ENCODE assay signal across 8 cellular contexts in the genomic region with DNA sequence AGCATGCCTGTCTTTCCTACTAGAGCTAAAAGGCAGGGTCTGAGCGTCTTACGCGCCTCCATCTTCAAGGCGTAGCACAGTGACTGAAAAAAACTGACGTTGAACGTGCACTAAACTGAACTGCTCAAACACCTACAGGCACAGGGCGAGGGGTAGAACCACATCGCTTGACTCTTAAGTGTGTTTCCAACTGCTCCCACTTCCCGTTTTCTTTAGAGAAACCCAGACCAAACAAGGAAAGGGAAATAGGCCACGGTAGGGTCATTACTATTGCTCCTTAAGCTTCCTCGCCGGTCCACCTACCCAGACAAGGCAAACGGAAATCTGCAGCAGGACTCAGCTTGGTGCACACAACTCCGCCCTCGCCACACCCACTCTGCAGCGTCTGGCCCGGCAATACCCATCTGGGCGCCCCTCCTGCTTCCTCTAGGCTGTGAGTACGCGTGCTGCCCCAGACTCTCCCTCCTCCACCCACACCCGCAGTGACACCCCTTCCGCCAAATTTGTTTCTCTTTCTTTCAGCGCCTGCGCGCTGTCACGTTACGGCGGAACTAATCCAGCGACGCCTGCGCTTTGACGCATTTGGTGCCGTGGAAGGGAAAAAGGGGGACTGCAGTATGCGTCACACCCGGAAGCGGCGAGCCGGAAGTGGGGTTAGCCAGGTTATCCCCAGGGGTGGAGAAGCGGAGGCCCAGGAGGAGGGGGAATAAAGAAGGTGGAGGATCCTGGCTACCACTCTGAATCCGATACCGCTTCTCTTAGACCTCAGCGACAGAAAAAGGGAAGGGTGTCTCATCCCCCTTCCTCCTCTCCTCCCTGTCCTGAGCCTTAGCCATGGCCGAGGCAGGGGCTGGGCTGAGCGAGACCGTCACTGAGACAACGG. TPM values are rescaled to one million over a fixed set of nuclear protein-coding genes. Genes with fewer than 3 reads are reported as not detected.
DNase-seq lines count a peak whose midpoint lies in the region; ATAC-seq lines count a peak whose summit lies in the region.

A gene with protein sequence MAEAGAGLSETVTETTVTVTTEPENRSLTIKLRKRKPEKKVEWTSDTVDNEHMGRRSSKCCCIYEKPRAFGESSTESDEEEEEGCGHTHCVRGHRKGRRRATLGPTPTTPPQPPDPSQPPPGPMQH (plus strand): TSS at position 622 of the 883 bp plus-strand sequence. CDS start 213 bp downstream, at position 835.

- peaks cover 44 to 58% (median 48%) of the 10 kb centered on the region in 10 experiments for H3K4me1 ChIP-seq in BLaER1 treated with 17β-estradiol and CSF1 and Interleukin-3, amounts not matched to agents 10 nM and 100 nM

- peak within 1 kb of the TSS; percentile 79 to 92 (median 85) for H3K27ac ChIP-seq in BLaER1 treated with 17β-estradiol and CSF1 and Interleukin-3, amounts not matched to agents 10 nM and 100 nM

- peaks cover 2 to 11% (median 7%) of the 10 kb centered on the region in 11 experiments; a peak in 20 of 22 replicates for H3K27me3 ChIP-seq in BLaER1 treated with 17β-estradiol and CSF1 and Interleukin-3, amounts not matched to agents 10 nM and 100 nM

- H3K9ac ChIP-seq in BLaER1 treated with 17β-estradiol and CSF1 and Interleukin-3, amounts not matched to agents 10 nM and 100 nM, result peak within 1 kb of the TSS; percentile 76 to 88 (median 84)

- H3K4me2 ChIP-seq in BLaER1 treated with 17β-estradiol and CSF1 and Interleukin-3, amounts not matched to agents 10 nM and 100 nM, result peak within 1 kb of the TSS; percentile 77 to 98 (median 94)

- H3K4me3 ChIP-seq in BLaER1 treated with 17β-estradiol and CSF1 and Interleukin-3, amounts not matched to agents 10 nM and 100 nM, result peak within 1 kb of the TSS; percentile 66 to 82 (median 77)

- peaks cover 29 to 65% (median 50%) of the 10 kb centered on the region in 11 experiments for H3K36me3 ChIP-seq in BLaER1 treated with 17β-estradiol and CSF1 and Interleukin-3, amounts not matched to agents 10 nM and 100 nM

- intact Hi-C loops in left colon (cut with DNase I, micrococcal nuclease), result no loop called here

- peaks cover 0 to 15% (median 0%) of the 10 kb centered on the region in 11 experiments; a peak in 6 of 22 replicates for H4K20me1 ChIP-seq in BLaER1 treated with 17β-estradiol and CSF1 and Interleukin-3, amounts not matched to agents 10 nM and 100 nM

- peak; percentile 100 for DNase-seq in NCI-H748 (lab: John Stamatoyannopoulos, UW; ENCODE audit: unreplicated experiment)
- peak; percentile 97 for DNase-seq in activated CD4-positive, alpha-beta T cell treated with anti-CD3 and anti-CD28 coated beads, Interleukin-2, amount 50 U/mL, for 1 hour
- DNase-seq in cortex of kidney (lab: John Stamatoyannopoulos, UW), result peak; percentile 78
- DNase-seq in left colon, result peak; percentile 97 to 100
- peak; percentile 99 for DNase-seq in stimulated activated CD4-positive, alpha-beta T cell treated with anti-CD3 and anti-CD28 coated beads, Interleukin-1b, Interleukin-23, amount 100 ng/mL, for 48 hours

- no peaks in the 10 kb centered on the region for H3K9me3 ChIP-seq in BLaER1 treated with 17β-estradiol and CSF1 and Interleukin-3, amounts not matched to agents 10 nM and 100 nM (replicated peaks in 1 of 11)

- peak; percentile 92 for ATAC-seq in GM19351 (IDR thresholded peaks at IDR 0.05; ENCODE audit: unreplicated experiment)
- ATAC-seq in HG03521 (IDR thresholded peaks at IDR 0.05; ENCODE audit: unreplicated experiment), result peak; percentile 93
- peak; percentile 94 for ATAC-seq in left colon

RNA-seq across cellular contexts. Expression of the gene that starts here (rescaled TPM):
- total RNA-seq in left colon, result 10 to 100 TPM; 89.5 to 92.9 TPM

Comparison
In these comparisons a context has a peak if more than half of its experiments do, and no peak if none do; other contexts are left out.
1. Peak in every context shown above with its lines: DNase-seq, ATAC-seq, H3K4me3 ChIP-seq and H3K27ac ChIP-seq.